Comparison of ENCODE assay signal across 24 cellular contexts in genomic region chr1:6103854-6104530, GRCh38.
"Had no signal": no experiment of that assay in that cellular context is flagged by ENCODE, and none has a peak within 500 bp of the region (broad histone marks: within the 10 kb centered on the region; RNA-seq: fewer than 3 reads in every experiment).

No MANE protein-coding gene starts in this region.

- H3K4me3 ChIP-seq: adrenal gland, ascending aorta, cardiac muscle cell, heart left ventricle, mucosa of descending colon, ovary, smooth muscle cell, tibial nerve had no signal

- H3K9me3 ChIP-seq: adrenal gland, ascending aorta, heart left ventricle, mucosa of descending colon, neutrophil, ovary, tibial nerve had no signal

- DNase-seq: activated B cell treated with CpG ODN at 0.5 μM for 24 hours; activated CD4-positive, alpha-beta T cell treated with anti-CD3 and anti-CD28 coated beads, Interleukin-2, amount 50 U/mL, for 4 hours; activated CD8-positive, alpha-beta memory T cell treated with anti-CD3 and anti-CD28 coated beads, Interleukin-2, amount 50 U/mL, for 4 hours; activated naive CD4-positive, alpha-beta T cell; activated T-cell treated with anti-CD3 and anti-CD28 coated beads, Interleukin-2, amount 50 U/mL, for 48 hours; adrenal gland; cortex of kidney; endodermal cell; foreskin fibroblast; kidney glomerular epithelial cell; stimulated activated CD4-positive, alpha-beta T cell treated with anti-CD3 and anti-CD28 coated beads, Interleukin-15, amount 100 ng/mL, for 24 hours; stimulated activated naive B cell treated with anti-CD40 and anti-IgM and Interleukin-4, amounts not matched to agents 10 μg/mL and 1 μg/mL and 100 μg/mL, for 72 hours; T-helper 1 cell had no signal

- H3K36me3 ChIP-seq: adrenal gland, ascending aorta, cardiac muscle cell, ovary had no signal

- ATAC-seq: esophagus mucosa; heart left ventricle; left lobe of liver; mucosa of descending colon; natural killer cell treated with Interleukin-12 subunit alpha and Interleukin-12 subunit beta and Interleukin-15 and Interleukin-18, amount 100 ng/mL, for 72 hours; stimulated activated naive B cell treated with anti-CD40 and anti-IgM and Interleukin-4, amounts not matched to agents 10 μg/mL and 1 μg/mL and 100 μg/mL, for 72 hours had no signal

- H3K4me2 ChIP-seq: smooth muscle cell had no signal

- H3K27ac ChIP-seq: adrenal gland, ascending aorta, cardiac muscle cell, heart left ventricle, neutrophil, ovary, tibial nerve had no signal

- H3K27me3 ChIP-seq: ascending aorta, cardiac muscle cell, ovary had no signal

- H3K4me1 ChIP-seq: adrenal gland, ascending aorta, tibial nerve had no signal
